In the genomic region with DNA sequence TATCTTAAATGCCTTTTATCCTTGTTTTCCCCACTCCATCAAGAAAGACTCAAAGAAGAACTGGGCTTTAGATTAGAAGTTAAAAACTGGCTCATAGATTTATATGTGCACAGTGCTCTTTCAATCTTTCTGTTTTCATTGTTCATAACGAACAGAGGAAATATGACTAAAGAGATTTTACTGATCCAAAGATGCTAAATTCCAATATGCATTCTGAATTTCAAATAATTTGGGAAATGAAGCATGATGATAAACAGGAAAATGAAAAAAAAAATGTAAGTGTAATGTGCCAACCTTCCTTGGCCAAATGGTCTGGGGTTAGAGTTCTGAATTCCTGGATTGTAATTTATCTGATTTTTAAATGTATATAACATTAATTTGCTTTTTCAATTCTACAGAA, we compare ENCODE assay signal across 30 cellular contexts. TPM values are rescaled to one million over a fixed set of nuclear protein-coding genes. Genes with fewer than 3 reads are reported as not detected.
"Had no signal": no experiment of that assay in that cellular context is flagged by ENCODE, and none has a peak within 500 bp of the region (broad histone marks: within the 10 kb centered on the region; RNA-seq: fewer than 3 reads in every experiment).

No MANE protein-coding gene starts in this region.

- H3K27me3 ChIP-seq: colonic mucosa, esophagus squamous epithelium, gastrocnemius medialis, hepatocyte, left lung had no signal

- ATAC-seq: esophagus mucosa, gastrocnemius medialis, heart left ventricle, left cardiac atrium, left lung, left ventricle myocardium superior, lower lobe of right lung had no signal

- H3K27ac ChIP-seq: colonic mucosa, epithelial cell of prostate, esophagus squamous epithelium, gastrocnemius medialis, heart left ventricle, hepatocyte, left lung, lower lobe of right lung had no signal

- H3K36me3 ChIP-seq: colonic mucosa, esophagus squamous epithelium, gastrocnemius medialis, heart left ventricle, left lung, lower lobe of right lung had no signal

- DNase-seq: cerebellar nuclear complex; colonic mucosa; cortex of kidney; effector CD8-positive, alpha-beta T cell; erythroblast; esophagus squamous epithelium; foreskin fibroblast; foreskin melanocyte; gastrocnemius medialis; glutamatergic neuron; heart left ventricle; hypothalamus; immature natural killer cell; islet precursor cell; left cardiac atrium; left lung; left ventricle myocardium superior; lower lobe of right lung; mammary epithelial cell; mesendoderm; midbrain had no signal

- H3K4me1 ChIP-seq: colonic mucosa, esophagus squamous epithelium, gastrocnemius medialis, left lung had no signal

- H3K9me3 ChIP-seq: colonic mucosa, esophagus squamous epithelium, gastrocnemius medialis, heart left ventricle, left lung, lower lobe of right lung had no signal

- H3K4me2 ChIP-seq: hepatocyte had no signal

- H3K4me3 ChIP-seq: colonic mucosa, esophagus squamous epithelium, gastrocnemius medialis, heart left ventricle, hepatocyte, left lung, lower lobe of right lung had no signal

RNA-seq across cellular contexts. Expression of a gene that starts 25.0 kb away (rescaled TPM):
- total RNA-seq: chondrocyte, colonic mucosa, esophagus mucosa, esophagus squamous epithelium, gastrocnemius medialis, glomerular endothelial cell, heart left ventricle, hepatocyte, kidney epithelial cell, left cardiac atrium, left lung, left ventricle myocardium superior, lower leg skin, lower lobe of right lung, mammary epithelial cell, mononuclear cell, mucosa of gallbladder had no signal
- polyA plus RNA-seq: heart left ventricle, hepatocyte, immature natural killer cell, mammary epithelial cell had no signal
